Comparison of ENCODE assay signal across 17 cellular contexts in the genomic region with DNA sequence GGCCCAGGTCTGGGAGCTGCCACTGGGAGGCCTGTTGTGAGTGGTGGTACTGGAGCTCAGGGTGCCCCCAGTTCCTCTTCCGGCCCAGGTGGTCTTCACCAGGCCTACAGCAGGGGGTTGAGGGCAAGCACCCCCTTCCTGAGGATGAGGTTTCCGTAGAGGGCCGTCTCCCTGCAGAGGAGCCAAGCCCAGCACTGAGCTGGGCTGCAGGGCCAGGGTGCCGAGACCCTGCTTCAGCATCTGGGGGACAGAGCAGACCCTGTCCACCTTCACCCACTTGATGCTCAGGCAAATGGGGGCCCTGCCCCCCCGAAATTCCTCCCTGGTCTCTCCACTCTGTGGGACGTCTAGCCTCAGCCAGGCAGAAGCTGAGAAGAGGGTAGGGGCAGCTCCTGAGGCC. TPM values are rescaled to one million over a fixed set of nuclear protein-coding genes. Genes with fewer than 3 reads are reported as not detected.
DNase-seq lines count a peak whose midpoint lies in the region; ATAC-seq and TF ChIP-seq lines count a peak whose summit lies in the region.
"Had no signal": no experiment of that assay in that cellular context is flagged by ENCODE, and none has a peak within 500 bp of the region (broad histone marks: within the 10 kb centered on the region; RNA-seq: fewer than 3 reads in every experiment).

No MANE protein-coding gene starts in this region.

- H3K4me3 ChIP-seq in liver (ENCODE audit: low read depth in 1 of 3, low read length in 3 of 3) (no peak overlapping the region), right lobe of liver (no peak overlapping the region), Caco-2 (ENCODE audit: low read depth, low read length) (no peak overlapping the region), lower lobe of right lung (no peak overlapping the region)
- H3K4me3 ChIP-seq: HAP-1 had no signal

- no peaks in the 10 kb centered on the region for H3K27me3 Mint-ChIP-seq in Caco-2 (ENCODE audit: insufficient read depth, unreplicated experiment)
- H3K27me3 Mint-ChIP-seq in activated CD4-positive, alpha-beta memory T cell treated with anti-CD3 and anti-CD28 coated beads for 36 hours, result no peaks in the 10 kb centered on the region
- H3K27me3 Mint-ChIP-seq: CD4-positive, alpha-beta T cell had no signal

- H3K4me1 ChIP-seq in liver (ENCODE audit: control insufficient read depth in 4 of 4, insufficient read depth in 4 of 4, low read length in 3 of 4) (peaks cover 26 to 88% (median 77%) of the 10 kb centered on the region in 4 donors), right lobe of liver (peaks cover 0 to 86% (median 40%) of the 10 kb centered on the region in 4 donors), Caco-2 (peaks cover 41% of the 10 kb centered on the region), lower lobe of right lung (peaks cover 18% of the 10 kb centered on the region)

- no peak overlapping the region for H3K4me3 Mint-ChIP-seq in Caco-2 (ENCODE audit: unreplicated experiment)
- H3K4me3 Mint-ChIP-seq in activated CD4-positive, alpha-beta memory T cell treated with anti-CD3 and anti-CD28 coated beads for 36 hours, result no peak overlapping the region
- H3K4me3 Mint-ChIP-seq: CD14-positive monocyte had no signal

- ATAC-seq in right lobe of liver (no peak), lower lobe of right lung (no peak)

- TF ChIP-seq CTCF in liver (IDR thresholded peaks at IDR 0.05; ENCODE audit: low read depth, low read length, missing input control), result no peak
- no peak for TF ChIP-seq CTCF in right lobe of liver (IDR thresholded peaks at IDR 0.05)
- no peak for TF ChIP-seq CTCF in Caco-2 (IDR thresholded peaks at IDR 0.05; ENCODE audit: insufficient read depth in 1 of 2, low read depth in 1 of 2, low read length in 1 of 2, severe bottlenecking in 1 of 2, unreplicated experiment in 1 of 2)
- TF ChIP-seq CTCF in lower lobe of right lung (IDR thresholded peaks at IDR 0.05), result no peak

- no peak for TF ChIP-seq RAD21 in liver (IDR thresholded peaks at IDR 0.05)

- DNase-seq in right lobe of liver (no peak), Caco-2 (no peak), lower lobe of right lung (peak; percentile 26), mesenteric fat pad (ENCODE audit: low spot score) (no peak)
- DNase-seq in activated CD4-positive, alpha-beta memory T cell treated with anti-CD3 and anti-CD28 coated beads for 36 hours, result no peak
- DNase-seq: Calu3; CD4-positive, alpha-beta T cell; CD8-positive, alpha-beta memory T cell; DMS153; DND-41; GOT3 had no signal

- intact Hi-C loops in right lobe of liver (cut with DNase I), result no loop called here
- intact Hi-C loops in Caco-2 (cut with micrococcal nuclease; ENCODE audit: unreplicated experiment), result no loop called here
- intact Hi-C loops in lower lobe of right lung (cut with DNase I), result no loop called here
- intact Hi-C loops in activated CD4-positive, alpha-beta memory T cell treated with anti-CD3 and anti-CD28 coated beads for 36 hours (cut with micrococcal nuclease), result loop anchor here (5.0 kb wide), 2 partner anchors 37 to 48 kb away; a partner anchor contains a TSS

- H3K36me3 Mint-ChIP-seq in Caco-2 (ENCODE audit: insufficient read depth, unreplicated experiment), result peaks cover 26% of the 10 kb centered on the region
- peaks cover 3% of the 10 kb centered on the region for H3K36me3 Mint-ChIP-seq in activated CD4-positive, alpha-beta memory T cell treated with anti-CD3 and anti-CD28 coated beads for 36 hours
- H3K36me3 Mint-ChIP-seq: CD8-positive, alpha-beta memory T cell had no signal

- no peak overlapping the region for H3K9ac ChIP-seq in liver (ENCODE audit: low read depth in 1 of 2, low read length in 2 of 2)

- H3K9me3 Mint-ChIP-seq in Caco-2 (ENCODE audit: unreplicated experiment), result no peaks in the 10 kb centered on the region
- H3K9me3 Mint-ChIP-seq in activated CD4-positive, alpha-beta memory T cell treated with anti-CD3 and anti-CD28 coated beads for 36 hours, result no peaks in the 10 kb centered on the region
- H3K9me3 Mint-ChIP-seq: CD4-positive, alpha-beta T cell; CD8-positive, alpha-beta memory T cell had no signal

- H3K4me1 Mint-ChIP-seq in Caco-2 (ENCODE audit: low read depth, unreplicated experiment), result peaks cover 8% of the 10 kb centered on the region
- peaks cover 3% of the 10 kb centered on the region for H3K4me1 Mint-ChIP-seq in activated CD4-positive, alpha-beta memory T cell treated with anti-CD3 and anti-CD28 coated beads for 36 hours (ENCODE audit: low read depth)

- WGBS in liver, result 94% methylated on average over 6 of the region's 6 CpGs
- 55% methylated on average over 1 of the region's 6 CpGs for WGBS in right lobe of liver (ENCODE audit: insufficient coverage, low coverage, low lambda C conversion rate, missing lambda C conversion rate)

- H3K27ac ChIP-seq in liver (ENCODE audit: low read depth in 1 of 2, low read length in 2 of 2) (peak overlapping the region; percentile 36 to 40), right lobe of liver (peak overlapping the region in 1 of 3 donors; percentile 9), lower lobe of right lung (no peak overlapping the region)

- H3K36me3 ChIP-seq in liver (ENCODE audit: control insufficient read depth in 4 of 4, insufficient read depth in 3 of 4, low read depth in 1 of 4, low read length in 3 of 4) (peaks cover 0 to 2% (median 0%) of the 10 kb centered on the region in 4 donors), right lobe of liver (peaks cover 0 to 4% (median 0%) of the 10 kb centered on the region in 4 donors), Caco-2 (ENCODE audit: control insufficient read depth, insufficient read depth, low read length) (0 out of 2 replicates have a peak, but pooled peaks cover 5% of the 10 kb centered on the region), lower lobe of right lung (no peaks in the 10 kb centered on the region)

- H3K27me3 ChIP-seq in liver (ENCODE audit: control insufficient read depth in 4 of 4, insufficient read depth in 4 of 4, low read length in 3 of 4) (no peaks in the 10 kb centered on the region), right lobe of liver (no peaks in the 10 kb centered on the region), Caco-2 (replicated peaks; ENCODE audit: control insufficient read depth, insufficient read depth, low read length) (no peaks in the 10 kb centered on the region), lower lobe of right lung (ENCODE audit: low read depth) (peaks cover 3% of the 10 kb centered on the region)

- POLR2A ChIA-PET in Caco-2 (lab: Charles Lee), result interaction anchor here (0.5 to 0.6 kb wide), 3 partner anchors 8 to 101 kb away, joined by 4 to 6 read pairs (median 5); a partner anchor contains a TSS
- POLR2A ChIA-PET in activated CD4-positive, alpha-beta memory T cell treated with anti-CD3 and anti-CD28 coated beads for 36 hours (lab: Charles Lee), result no interaction called here

- H3K9me3 ChIP-seq in liver (ENCODE audit: control insufficient read depth in 4 of 4, low read length in 3 of 4) (no peaks in the 10 kb centered on the region), right lobe of liver (no peaks in the 10 kb centered on the region), Caco-2 (no peaks in the 10 kb centered on the region), lower lobe of right lung (no peaks in the 10 kb centered on the region)
- H3K9me3 ChIP-seq: HAP-1 had no signal

- peak overlapping the region; percentile 35 for H3K27ac Mint-ChIP-seq in Caco-2 (ENCODE audit: unreplicated experiment)
- no peak overlapping the region for H3K27ac Mint-ChIP-seq in activated CD4-positive, alpha-beta memory T cell treated with anti-CD3 and anti-CD28 coated beads for 36 hours
- H3K27ac Mint-ChIP-seq: CD4-positive, alpha-beta T cell; CD8-positive, alpha-beta memory T cell had no signal

- no TSS peak for BruUV-seq in Caco-2 (replicated peaks; lab: Mats Ljungman, UMichigan)

- no peak for TF ChIP-seq POLR2A in right lobe of liver (IDR thresholded peaks at IDR 0.05)

- CTCF ChIA-PET in Caco-2 (lab: Charles Lee), result interaction anchor here (0.5 kb wide), 1 partner anchor 54 kb away, joined by 11 read pairs; no protein-coding TSS in a partner anchor
- CTCF ChIA-PET in activated CD4-positive, alpha-beta memory T cell treated with anti-CD3 and anti-CD28 coated beads for 36 hours (lab: Charles Lee), result no interaction called here

TF ChIP-seq in liver, 16 proteins besides CTCF, POLR2A, EP300 and RAD21 (continues in another document):
- TF ChIP-seq, protein P1, sequence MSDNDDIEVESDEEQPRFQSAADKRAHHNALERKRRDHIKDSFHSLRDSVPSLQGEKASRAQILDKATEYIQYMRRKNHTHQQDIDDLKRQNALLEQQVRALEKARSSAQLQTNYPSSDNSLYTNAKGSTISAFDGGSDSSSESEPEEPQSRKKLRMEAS (IDR thresholded peaks at IDR 0.05), result no peak
- TF ChIP-seq SP1 (IDR thresholded peaks at IDR 0.05), result no peak

RNA-seq across cellular contexts. Expression of a gene that starts 2.6 kb away (rescaled TPM):
- total RNA-seq in liver (10 to 100 TPM; 24.3 to 67.6 TPM), right lobe of liver (100 to 1,000 TPM in 4 of 6 experiments, 10 to 100 TPM in 2; 76.1 to 158 (median 124) TPM), Caco-2 (2022) (108 and 119 TPM in 2 replicates), lower lobe of right lung (31.0 TPM), mesenteric fat pad (19.0 TPM)
- polyA plus RNA-seq in liver, result 100 to 1,000 TPM; 124 to 194 TPM
- 10 to 100 TPM; 46.5 to 49.8 TPM for total RNA-seq in activated CD4-positive, alpha-beta memory T cell treated with anti-CD3 and anti-CD28 coated beads for 36 hours

RNA-seq across cellular contexts. Expression of a gene that starts 8.1 kb away (rescaled TPM):
- total RNA-seq in liver (100 to 1,000 TPM in 1 of 2 donors, 10 to 100 TPM in 1; 60.8 to 174 TPM), right lobe of liver (100 to 1,000 TPM; 177 to 522 (median 298) TPM), Caco-2 (2022) (0.34 TPM in 1 of 2 replicates, not detected in the other), lower lobe of right lung (not detected), mesenteric fat pad (1.6 TPM)
- polyA plus RNA-seq in liver, result 100 to 1,000 TPM; 315 to 426 TPM
- not detected for total RNA-seq in activated CD4-positive, alpha-beta memory T cell treated with anti-CD3 and anti-CD28 coated beads for 36 hours
- total RNA-seq: A172; A673; Calu3; CD4-positive, alpha-beta T cell; CD8-positive, alpha-beta memory T cell had no signal
- polyA plus RNA-seq: BJ; CD14-positive monocyte; CD8-positive, alpha-beta memory T cell had no signal

RNA-seq across cellular contexts. Expression of a gene that starts 17.9 kb away (rescaled TPM):
- 100 to 1,000 TPM in 1 of 2 donors, 10 to 100 TPM in 1; 41.5 to 214 TPM for total RNA-seq in liver
- 100 to 1,000 TPM; 493 to 849 TPM for polyA plus RNA-seq in liver
- total RNA-seq in right lobe of liver, result 100 to 1,000 TPM; 293 to 780 (median 436) TPM
- total RNA-seq in Caco-2 (2022), result 232 and 247 TPM in 2 replicates
- 59.5 TPM for total RNA-seq in lower lobe of right lung
- 10 to 100 TPM; 60.2 to 64.8 TPM for total RNA-seq in activated CD4-positive, alpha-beta memory T cell treated with anti-CD3 and anti-CD28 coated beads for 36 hours
- 188 TPM for total RNA-seq in mesenteric fat pad

RNA-seq across cellular contexts. Expression of a gene that starts 18.6 kb away (rescaled TPM):
- not detected for total RNA-seq in liver
- under 1 TPM in 1 of 2 donors, not detected in 1; 0.07 TPM for polyA plus RNA-seq in liver
- not detected for total RNA-seq in right lobe of liver
- total RNA-seq in Caco-2 (2022), result not detected in 2 replicates
- not detected for total RNA-seq in lower lobe of right lung
- total RNA-seq in activated CD4-positive, alpha-beta memory T cell treated with anti-CD3 and anti-CD28 coated beads for 36 hours, result not detected
- not detected for total RNA-seq in mesenteric fat pad
- total RNA-seq: A172, A673, Calu3 had no signal
- polyA plus RNA-seq: CD14-positive monocyte had no signal

RNA-seq across cellular contexts. Expression of a gene that starts 23.8 kb away (rescaled TPM):
- 10 to 100 TPM in 1 of 2 donors, 1 to 10 TPM in 1; 4.8 to 17.5 TPM for total RNA-seq in liver
- 10 to 100 TPM in 1 of 2 donors, 1 to 10 TPM in 1; 9.1 to 17.8 TPM for polyA plus RNA-seq in liver
- 10 to 100 TPM in 4 of 6 experiments, 1 to 10 TPM in 2; 9.4 to 15.9 (median 11.9) TPM for total RNA-seq in right lobe of liver
- total RNA-seq in Caco-2 (2022), result 6.7 and 7.3 TPM in 2 replicates
- 6.9 TPM for total RNA-seq in lower lobe of right lung
- total RNA-seq in activated CD4-positive, alpha-beta memory T cell treated with anti-CD3 and anti-CD28 coated beads for 36 hours, result 1 to 10 TPM; 8.8 to 9.6 TPM
- 3.6 TPM for total RNA-seq in mesenteric fat pad

Comparison
In these comparisons a context has a peak if more than half of its experiments do, and no peak if none do; other contexts are left out.
1. RNA of a gene that starts 8.1 kb away (total RNA-seq): 177 to 522 TPM in right lobe of liver and 60.8 to 174 TPM in liver; 1.6 TPM in mesenteric fat pad (single experiment), 0.34 TPM in Caco-2, not detected in activated CD4-positive, alpha-beta memory T cell treated with anti-CD3 and anti-CD28 coated beads for 36 hours and not detected in lower lobe of right lung (single experiment); every median in the first group is over 10 times any median in the second.